ENCODE assay signal across 16 cellular contexts in the genomic region with DNA sequence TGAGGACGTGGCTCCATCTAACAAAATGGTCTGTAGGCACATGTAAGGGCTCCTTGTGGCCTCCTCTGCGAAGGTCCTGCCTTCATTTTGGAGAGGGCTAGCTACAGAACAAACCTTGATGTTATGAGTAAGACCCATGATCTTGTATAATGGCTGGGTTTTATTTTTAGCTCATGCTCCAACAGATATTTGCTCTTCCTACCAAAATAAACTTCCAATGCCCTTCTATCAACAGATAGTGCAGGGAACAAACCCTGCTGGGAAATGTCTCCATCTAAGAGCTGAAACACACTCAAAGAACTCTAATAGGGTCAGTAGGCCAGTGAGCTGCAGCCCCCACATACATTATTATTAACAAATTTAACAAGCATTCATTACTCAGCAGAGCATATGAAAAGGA.
"Had no signal": no experiment of that assay in that cellular context is flagged by ENCODE, and none has a peak within 500 bp of the region (broad histone marks: within the 10 kb centered on the region; RNA-seq: fewer than 3 reads in every experiment).

No MANE protein-coding gene starts in this region.

- H3K27ac ChIP-seq: adrenal gland, tibial nerve had no signal

- DNase-seq: activated B cell treated with CpG ODN at 0.5 μM for 24 hours; activated CD4-positive, alpha-beta T cell treated with anti-CD3 and anti-CD28 coated beads, Interleukin-2, amount 50 U/mL, for 1 hour; activated naive CD4-positive, alpha-beta T cell treated with anti-CD3 and anti-CD28 coated beads, Interleukin-2, amount 50 U/mL, for 16 hours; adrenal gland; caudate nucleus; foreskin fibroblast; glutamatergic neuron; naive thymus-derived CD4-positive, alpha-beta T cell; nucleus accumbens; SHP77 treated with DMSO at 0.1 percent for 48 hours; spleen; stimulated activated CD4-positive, alpha-beta T cell treated with anti-CD3 and anti-CD28 coated beads, Interleukin-1b, Interleukin-23, amount 100 ng/mL, for 48 hours; T-helper 17 cell had no signal

- H3K27me3 ChIP-seq: adrenal gland, spleen, tibial nerve had no signal

- ATAC-seq: esophagus mucosa; naive thymus-derived CD4-positive, alpha-beta T cell; stimulated activated memory B cell treated with anti-CD40 and anti-IgM and Interleukin-4, amounts not matched to agents 10 μg/mL and 1 μg/mL and 100 μg/mL, for 72 hours; T-helper 17 cell had no signal

- H3K4me3 ChIP-seq: adrenal gland, spleen, tibial nerve had no signal

- H3K4me1 ChIP-seq: adrenal gland, spleen, tibial nerve had no signal

- H3K9me3 ChIP-seq: adrenal gland, tibial nerve had no signal

- H3K36me3 ChIP-seq: adrenal gland, spleen, tibial nerve had no signal
